8 cellular contexts compared by ENCODE assay signal in genomic region chr21:37072988-37073416, GRCh38. TPM values are rescaled to one million over a fixed set of nuclear protein-coding genes. Genes with fewer than 3 reads are reported as not detected.
DNase-seq lines count a peak whose midpoint lies in the region; ATAC-seq and TF ChIP-seq lines count a peak whose summit lies in the region.

Gene PIGP, minus strand, starts transcription at chr21:37073071. Its CDS starts 556 bp downstream, at chr21:37072515.
Gene TTC3, plus strand, starts transcription at chr21:37073254. Its CDS starts 14,004 bp downstream, at chr21:37087258.

- H3K9me3 Mint-ChIP-seq in activated T-cell treated with anti-CD3 and anti-CD28 coated beads, Interleukin-2, amount 50 U/mL, for 24 hours: no peaks in the 10 kb centered on the region

- H3K4me3 Mint-ChIP-seq in activated T-cell treated with anti-CD3 and anti-CD28 coated beads, Interleukin-2, amount 50 U/mL, for 24 hours: peak within 1 kb of the TSS; percentile 87

- H3K4me1 Mint-ChIP-seq in activated T-cell treated with anti-CD3 and anti-CD28 coated beads, Interleukin-2, amount 50 U/mL, for 24 hours (ENCODE audit: low read depth): peaks cover 52% of the 10 kb centered on the region

- ATAC-seq in GM21723 (IDR thresholded peaks at IDR 0.05; ENCODE audit: unreplicated experiment): peak; percentile 73

- H3K36me3 ChIP-seq in esophagus (ENCODE audit: control insufficient read depth in 2 of 2, insufficient read depth in 2 of 2, low read length in 1 of 2) (no peaks in the 10 kb centered on the region), muscle layer of duodenum (ENCODE audit: control insufficient read depth in 1 of 2, insufficient read depth in 2 of 2, low read length in 2 of 2) (peaks cover 8 to 18% of the 10 kb centered on the region in 2 donors)

- WGBS in esophagus, 2 donors: 0 to 1% methylated on average over 38 to 61 of the region's 61 CpGs

- H3K27me3 Mint-ChIP-seq in activated T-cell treated with anti-CD3 and anti-CD28 coated beads, Interleukin-2, amount 50 U/mL, for 24 hours: no peaks in the 10 kb centered on the region

- H3K27me3 ChIP-seq in esophagus (ENCODE audit: control insufficient read depth in 1 of 2, insufficient read depth in 2 of 2, low read length in 2 of 2) (no peaks in the 10 kb centered on the region), muscle layer of duodenum (ENCODE audit: low read depth, low read length) (no peaks in the 10 kb centered on the region)

- H3K4me1 ChIP-seq in esophagus (ENCODE audit: control insufficient read depth in 2 of 2, insufficient read depth in 2 of 2, low read length in 1 of 2) (no peaks in the 10 kb centered on the region), muscle layer of duodenum (ENCODE audit: control insufficient read depth in 1 of 2, insufficient read depth in 2 of 2, low read length in 2 of 2) (peaks cover 16 to 29% of the 10 kb centered on the region in 2 donors)

- DNase-seq in DMS114 treated with DMSO at 0.1 percent for 48 hours (lab: John Stamatoyannopoulos, UW; ENCODE audit: unreplicated experiment) (peak; percentile 73), KG1 (lab: John Stamatoyannopoulos, UW) (peak; percentile 77)
- peak; percentile 99 for DNase-seq in activated T-cell treated with anti-CD3 and anti-CD28 coated beads, Interleukin-2, amount 50 U/mL, for 24 hours
- DNase-seq in stimulated activated CD8-positive, alpha-beta memory T cell treated with anti-CD3 and anti-CD28 coated beads, Interleukin-7, amount 100 ng/mL, for 4 hours (ENCODE audit: low read depth in 2 of 2): peak; percentile 92 to 97

- peak within 1 kb of the TSS; percentile 99 for H3K27ac ChIP-seq in esophagus (ENCODE audit: low read depth in 2 of 2, low read length in 1 of 2)
- H3K27ac ChIP-seq in muscle layer of duodenum (ENCODE audit: low read length): peak within 1 kb of the TSS; percentile 99

- H3K4me3 ChIP-seq in esophagus (ENCODE audit: low read depth in 1 of 2, low read length in 2 of 2): peak within 1 kb of the TSS; percentile 63 to 77
- H3K4me3 ChIP-seq in muscle layer of duodenum (ENCODE audit: low read depth in 1 of 2, low read length in 2 of 2): peak within 1 kb of the TSS; percentile 86 to 95

- no peaks in the 10 kb centered on the region for H3K9me3 ChIP-seq in esophagus (ENCODE audit: control insufficient read depth in 2 of 2, insufficient read depth in 1 of 2, low read depth in 1 of 2, low read length in 1 of 2)
- H3K9me3 ChIP-seq in muscle layer of duodenum (ENCODE audit: control insufficient read depth in 1 of 2, low read length in 2 of 2): no peaks in the 10 kb centered on the region

- H3K36me3 Mint-ChIP-seq in activated T-cell treated with anti-CD3 and anti-CD28 coated beads, Interleukin-2, amount 50 U/mL, for 24 hours (ENCODE audit: low read depth): peaks cover 38% of the 10 kb centered on the region

- H3K27ac Mint-ChIP-seq in activated T-cell treated with anti-CD3 and anti-CD28 coated beads, Interleukin-2, amount 50 U/mL, for 24 hours: peak within 1 kb of the TSS; percentile 95

TF ChIP-seq in PFSK-1, 5 proteins besides CTCF, POLR2A, EP300 and RAD21:
- TF ChIP-seq FOXP2 (optimal IDR thresholded peaks at IDR 0.05; ENCODE audit: borderline replicate concordance, extremely low read depth, extremely low read length, insufficient read depth) (peak; percentile 84), SIN3A (IDR thresholded peaks at IDR 0.05; ENCODE audit: borderline replicate concordance, insufficient read depth, low read length) (peak; percentile 17; the same call in 1 of the 2 replicates), POLR2AphosphoS5 (IDR thresholded peaks at IDR 0.05; ENCODE audit: low read depth, low read length) (peak; percentile 89), REST (IDR thresholded peaks at IDR 0.05; ENCODE audit: insufficient read depth in 1 of 2, low read depth in 2 of 2, low read length in 2 of 2) (0 out of 4 replicates have a peak, but pooled peaks of 1 of the 2 experiments have one; percentile 8), TAF1 (IDR thresholded peaks at IDR 0.05; ENCODE audit: borderline replicate concordance, insufficient read depth, low read length) (peak; percentile 41; the same call in 1 of the 2 replicates)

RNA-seq across cellular contexts. Expression of gene PIGP, which starts in this region (rescaled TPM):
- polyA plus RNA-seq in PFSK-1 (2012; ENCODE audit: insufficient read length, low read depth): 18.8 TPM
- polyA plus RNA-seq in esophagus: 10 to 100 TPM; 13.4 to 14.6 TPM

RNA-seq across cellular contexts. Expression of gene TTC3, which starts in this region (rescaled TPM):
- polyA plus RNA-seq in PFSK-1 (2012; ENCODE audit: insufficient read length, low read depth): 43.8 TPM
- 10 to 100 TPM; 16.9 to 17.4 TPM for polyA plus RNA-seq in esophagus

Comparison
In these comparisons a context has a peak if more than half of its experiments do, and no peak if none do; other contexts are left out.
1. Peak in every context shown above with its lines: DNase-seq, ATAC-seq, H3K4me3 ChIP-seq and H3K27ac ChIP-seq.